Comparison of ENCODE assay signal across 15 cellular contexts in the genomic region with DNA sequence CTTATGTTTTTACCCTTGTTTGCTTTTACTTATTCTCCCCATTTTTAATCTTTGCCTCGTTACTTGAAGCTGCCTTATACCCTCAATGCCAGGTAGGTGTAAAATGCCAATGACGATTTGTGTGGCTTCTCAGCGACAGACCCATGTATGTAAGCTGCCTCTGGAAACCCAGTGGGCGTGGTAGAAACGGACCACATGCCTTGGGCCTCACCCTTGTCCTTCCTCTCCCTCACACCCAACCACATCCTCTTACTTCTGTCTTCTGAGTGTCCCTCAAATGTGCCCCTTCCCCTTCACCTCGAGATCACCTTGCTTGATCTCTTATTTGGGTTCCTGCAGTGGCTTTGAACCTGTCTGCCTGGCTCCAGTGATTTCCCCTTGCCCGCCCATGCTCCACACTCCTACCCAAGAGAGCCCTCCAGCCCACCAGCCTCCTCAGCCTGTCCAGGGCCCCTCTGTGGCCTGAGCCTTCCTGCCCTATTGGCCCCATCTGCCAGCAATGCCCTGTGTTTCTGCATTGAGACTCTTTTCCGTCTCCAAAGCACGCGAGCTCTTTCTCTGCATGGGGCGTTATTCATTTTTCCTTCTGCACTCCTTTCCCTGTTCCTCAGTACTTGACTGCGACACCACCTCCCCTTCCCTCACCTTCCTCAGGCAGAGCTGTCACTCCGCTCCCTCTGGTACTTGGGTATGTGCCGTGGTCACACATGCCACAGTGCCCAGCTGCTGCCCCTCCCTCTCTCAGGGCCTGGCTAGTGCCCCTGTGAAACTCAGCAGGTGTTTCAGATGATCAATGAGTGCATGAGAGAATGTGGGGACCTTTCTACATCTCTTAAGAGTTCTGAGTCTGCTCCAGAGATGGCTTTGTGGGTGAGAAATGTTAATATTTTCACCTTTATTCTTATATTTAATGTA.
DNase-seq lines count a peak whose midpoint lies in the region; ATAC-seq, FAIRE-seq and TF ChIP-seq lines count a peak whose summit lies in the region.
"Had no signal": no experiment of that assay in that cellular context is flagged by ENCODE, and none has a peak within 500 bp of the region (broad histone marks: within the 10 kb centered on the region; RNA-seq: fewer than 3 reads in every experiment).

No MANE protein-coding gene starts in this region.

- FAIRE-seq in GM12878 (lab: Jason Lieb, UNC) = no peak
- FAIRE-seq in pancreas (lab: Jason Lieb, UNC) = no peak

- 86% methylated on average over 13 of the region's 14 CpGs for WGBS in GM12878 (ENCODE audit: insufficient coverage, insufficient replicate concordance, low lambda C conversion rate, missing lambda C conversion rate)
- 50 to 52% methylated on average over 14 of the region's 14 CpGs for WGBS in pancreas, 2 donors

- H3K36me3 ChIP-seq in GM12878 (ENCODE audit: control insufficient read depth in 2 of 2, insufficient read depth in 2 of 2, low read length in 1 of 2) (no peaks in the 10 kb centered on the region), pancreas (no peaks in the 10 kb centered on the region)
- H3K36me3 ChIP-seq: stomach had no signal

- no peak for TF ChIP-seq EP300 in GM12878 (IDR thresholded peaks at IDR 0.05; ENCODE audit: borderline replicate concordance in 1 of 2, control insufficient read depth in 1 of 2, low read depth in 2 of 2, low read length in 2 of 2)

- H3K9me3 ChIP-seq in GM12878 (replicated peaks; ENCODE audit: control insufficient read depth, insufficient read depth, low read length) (no peaks in the 10 kb centered on the region), pancreas (no peaks in the 10 kb centered on the region)
- H3K9me3 ChIP-seq: stomach had no signal

- TF ChIP-seq RAD21 in GM12878 (IDR thresholded peaks at IDR 0.05; ENCODE audit: insufficient read depth, low read depth, low read length) = no peak

- no peak overlapping the region for H2AFZ ChIP-seq in GM12878 (ENCODE audit: control insufficient read depth, low read depth, low read length)
- H2AFZ ChIP-seq: GM23248 had no signal

- no peaks in the 10 kb centered on the region; the same call in 1 of the 2 replicates for H3K79me2 ChIP-seq in GM12878 (ENCODE audit: control insufficient read depth, insufficient read depth, low read length)

- no peaks in the 10 kb centered on the region for H3K27me3 ChIP-seq in GM12878 (replicated peaks in 1 of 2; ENCODE audit: control insufficient read depth in 2 of 2, insufficient read depth in 2 of 2, low read length in 1 of 2)
- H3K27me3 ChIP-seq in pancreas = no peaks in the 10 kb centered on the region
- H3K27me3 ChIP-seq: stomach had no signal

- POLR2A ChIA-PET in GM12878 (lab: Charles Lee) = interaction anchor here (0.6 kb wide), 1 partner anchor 35 kb away, joined by 3 read pairs; no protein-coding TSS in a partner anchor

- no peak overlapping the region for H3K4me3 ChIP-seq in GM12878
- H3K4me3 ChIP-seq in pancreas = no peak overlapping the region
- H3K4me3 ChIP-seq: GM23248, stomach had no signal

- peaks cover 26% of the 10 kb centered on the region for H3K4me1 ChIP-seq in GM12878 (ENCODE audit: control insufficient read depth, insufficient read depth, low read length)
- peaks cover 12 to 40% (median 27%) of the 10 kb centered on the region in 3 donors for H3K4me1 ChIP-seq in pancreas

- H3K9ac ChIP-seq in GM12878 (ENCODE audit: control insufficient read depth, insufficient read depth, low read length) = no peak overlapping the region
- H3K9ac ChIP-seq: GM23248 had no signal

- ATAC-seq in GM12878 (peak; percentile 42), pancreas (peak; percentile 93 to 98 (median 94)), HG03280 (IDR thresholded peaks at IDR 0.05; ENCODE audit: unreplicated experiment) (no peak)

- H3K27me3 Mint-ChIP-seq in Calu3 (ENCODE audit: unreplicated experiment) (no peaks in the 10 kb centered on the region), HFFc6 (ENCODE audit: insufficient read depth) (peaks cover 2% of the 10 kb centered on the region)
- H3K27me3 Mint-ChIP-seq: activated naive CD4-positive, alpha-beta T cell treated with anti-CD3 and anti-CD28 coated beads, Interleukin-2, amount 50 U/mL, for 24 hours had no signal

- no peak overlapping the region for H3K4me3 Mint-ChIP-seq in Calu3 (ENCODE audit: low read depth, unreplicated experiment)
- no peak overlapping the region for H3K4me3 Mint-ChIP-seq in HFFc6
- H3K4me3 Mint-ChIP-seq: activated naive CD4-positive, alpha-beta T cell treated with anti-CD3 and anti-CD28 coated beads, Interleukin-2, amount 50 U/mL, for 24 hours; mesothelial cell of epicardium had no signal

- H3K27ac Mint-ChIP-seq in Calu3 (ENCODE audit: unreplicated experiment) (peak overlapping the region; percentile 70), HFFc6 (no peak overlapping the region)
- H3K27ac Mint-ChIP-seq: activated naive CD4-positive, alpha-beta T cell treated with anti-CD3 and anti-CD28 coated beads, Interleukin-2, amount 50 U/mL, for 24 hours had no signal

- H3K27ac ChIP-seq in GM12878 (ENCODE audit: control insufficient read depth, insufficient read depth) (no peak overlapping the region), pancreas (peak overlapping the region in 3 of 4 donors; percentile 5 to 40 (median 33))
- H3K27ac ChIP-seq: GM23248, stomach had no signal

- H3K4me1 Mint-ChIP-seq in Calu3 (ENCODE audit: low read depth, unreplicated experiment) (peaks cover 46% of the 10 kb centered on the region), HFFc6 (ENCODE audit: low read depth) (peaks cover 14% of the 10 kb centered on the region)

- peak overlapping the region; percentile 12; the same call in 1 of the 2 replicates for H3K4me2 ChIP-seq in GM12878 (ENCODE audit: control insufficient read depth, insufficient read depth)

- SMC1A ChIA-PET in GM12878 (lab: Charles Lee; ENCODE audit: uncharacterized antibody, unreplicated experiment) = interaction anchor here (1.0 to 3.3 kb wide), 4 partner anchors 11 to 169 kb away, joined by 3 to 19 read pairs (median 4); no protein-coding TSS in a partner anchor

- CTCF ChIA-PET in Calu3 (lab: Charles Lee) (no interaction called here), GM12878 (lab: Yijun Ruan, JAX) (interaction anchor here (3.8 kb wide), 1 partner anchor 39 kb away, joined by 27 read pairs; no protein-coding TSS in a partner anchor)

- intact Hi-C loops in Calu3 (cut with micrococcal nuclease; ENCODE audit: unreplicated experiment) = loop anchor here (10.0 kb wide), 1 partner anchor 114 kb away; no protein-coding TSS in a partner anchor
- intact Hi-C loops in GM12878 (cut with micrococcal nuclease; ENCODE audit: unreplicated experiment) = loop anchor here (5.0 to 10.0 kb wide), 4 partner anchors 83 to 936 kb away; no protein-coding TSS in a partner anchor
- intact Hi-C loops in pancreas (cut with DNase I) = loop anchor here in 1 of 3 donors (10.0 kb wide), 1 partner anchor 994 kb away; no protein-coding TSS in a partner anchor

- in situ Hi-C loops in GM12878 (cut with MboI) = loop anchor here (5.0 to 10.0 kb wide), 3 partner anchors 654 to 992 kb away; no protein-coding TSS in a partner anchor

- H3K36me3 Mint-ChIP-seq in Calu3 (ENCODE audit: insufficient read depth, unreplicated experiment) = no peaks in the 10 kb centered on the region
- H3K36me3 Mint-ChIP-seq in HFFc6 (ENCODE audit: low read depth) = no peaks in the 10 kb centered on the region
- H3K36me3 Mint-ChIP-seq: activated naive CD4-positive, alpha-beta T cell treated with anti-CD3 and anti-CD28 coated beads, Interleukin-2, amount 50 U/mL, for 24 hours; mesothelial cell of epicardium had no signal

- BruUV-seq in Calu3 (replicated peaks; lab: Mats Ljungman, UMichigan) = no TSS peak
- no TSS peak for BruUV-seq in GM12878 (replicated peaks; lab: Mats Ljungman, UMichigan)

- DNase-seq in Calu3 (no peak), NOMO-1 treated with DMSO at 0.1 percent for 48 hours (lab: John Stamatoyannopoulos, UW; ENCODE audit: unreplicated experiment) (peak; percentile 61), GM12878 (ENCODE audit: low read depth, low spot score) (no peak), pancreas (peak; percentile 70 to 93 (median 88)), HFFc6 (no peak), RPMI8226 (no peak), HCEC 1CT (no peak)
- DNase-seq: cortex of kidney; GM23248; SHP77; stimulated activated CD4-positive, alpha-beta T cell treated with anti-CD3 and anti-CD28 coated beads, Interleukin-2, amount 100 ng/mL, for 48 hours had no signal

- RAD21 ChIA-PET in GM12878 (lab: Charles Lee; ENCODE audit: unreplicated experiment) = interaction anchor here (1.3 to 1.6 kb wide), 2 partner anchors 8 to 39 kb away, joined by 4 to 6 read pairs; no protein-coding TSS in a partner anchor

- TF ChIP-seq POLR2A in GM12878 (IDR thresholded peaks at IDR 0.05; ENCODE audit: low read depth, low read length) = no peak

- H4K20me1 ChIP-seq in GM12878 (ENCODE audit: control insufficient read depth, insufficient read depth) = no peaks in the 10 kb centered on the region

- H3K9me3 Mint-ChIP-seq in Calu3 (ENCODE audit: low read depth, unreplicated experiment) = no peaks in the 10 kb centered on the region
- H3K9me3 Mint-ChIP-seq in HFFc6 = no peaks in the 10 kb centered on the region
- H3K9me3 Mint-ChIP-seq: activated naive CD4-positive, alpha-beta T cell treated with anti-CD3 and anti-CD28 coated beads, Interleukin-2, amount 50 U/mL, for 24 hours; mesothelial cell of epicardium had no signal

- no peak for TF ChIP-seq CTCF in Calu3 (IDR thresholded peaks at IDR 0.05; ENCODE audit: unreplicated experiment)
- TF ChIP-seq CTCF in GM12878 (IDR thresholded peaks at IDR 0.05 in 2 of 3, conservative IDR thresholded peaks at IDR 0.05 in 1 of 3; ENCODE audit: control insufficient read depth in 2 of 3, extremely low read depth in 1 of 3, insufficient read depth in 1 of 3, low read depth in 3 of 3, low read length in 3 of 3) = no peak
- TF ChIP-seq CTCF in pancreas (IDR thresholded peaks at IDR 0.05) = no peak
- no peak for TF ChIP-seq CTCF in HFFc6 (IDR thresholded peaks at IDR 0.05)

TF ChIP-seq in GM12878, 131 proteins besides CTCF, POLR2A, EP300 and RAD21:
- peak; percentile 30 for TF ChIP-seq RUNX3 (IDR thresholded peaks at IDR 0.05; ENCODE audit: low read length)
- no peak for TF ChIP-seq SUZ12 (IDR thresholded peaks at IDR 0.05; ENCODE audit: unreplicated experiment)
- peak; percentile 3; the same call in 1 of the 2 replicates for TF ChIP-seq SPI1 (IDR thresholded peaks at IDR 0.05; ENCODE audit: borderline replicate concordance, insufficient read depth, low read depth, low read length)
- TF ChIP-seq, protein P1, sequence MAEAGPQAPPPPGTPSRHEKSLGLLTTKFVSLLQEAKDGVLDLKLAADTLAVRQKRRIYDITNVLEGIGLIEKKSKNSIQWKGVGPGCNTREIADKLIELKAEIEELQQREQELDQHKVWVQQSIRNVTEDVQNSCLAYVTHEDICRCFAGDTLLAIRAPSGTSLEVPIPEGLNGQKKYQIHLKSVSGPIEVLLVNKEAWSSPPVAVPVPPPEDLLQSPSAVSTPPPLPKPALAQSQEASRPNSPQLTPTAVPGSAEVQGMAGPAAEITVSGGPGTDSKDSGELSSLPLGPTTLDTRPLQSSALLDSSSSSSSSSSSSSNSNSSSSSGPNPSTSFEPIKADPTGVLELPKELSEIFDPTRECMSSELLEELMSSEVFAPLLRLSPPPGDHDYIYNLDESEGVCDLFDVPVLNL (IDR thresholded peaks at IDR 0.05; ENCODE audit: low read depth, low read length) = no peak
TF ChIP-seq in GM12878: peak in this region for 2.

Comparison
In these comparisons a context has a peak if more than half of its experiments do, and no peak if none do; other contexts are left out.
1. DNase-seq: peak in NOMO-1 treated with DMSO at 0.1 percent for 48 hours (single experiment) and pancreas (6 of 6); none in Calu3 (single experiment), GM12878 (single experiment), HFFc6 (single experiment), RPMI8226 (single experiment) and HCEC 1CT (single experiment).